Comparison of ENCODE assay signal across 8 cellular contexts in the genomic region with DNA sequence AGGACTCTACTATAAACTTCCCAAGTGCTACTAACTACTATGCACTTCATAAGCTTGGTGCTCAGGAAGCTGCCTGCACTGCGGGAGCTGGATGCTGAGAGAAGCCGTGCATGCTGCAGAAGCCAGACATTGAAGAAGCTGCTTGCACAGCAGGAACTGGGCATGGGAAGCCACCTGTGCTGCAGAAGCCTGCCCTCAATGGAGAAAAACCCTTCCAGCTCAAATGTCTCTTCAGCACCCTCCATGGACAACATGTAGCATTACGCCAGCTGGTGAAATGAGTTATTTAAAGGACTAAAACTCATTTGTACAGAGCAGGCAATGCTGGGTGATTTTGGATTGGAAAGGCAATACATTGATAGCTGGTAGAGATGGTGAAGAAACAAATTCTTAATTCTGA.
DNase-seq lines count a peak whose midpoint lies in the region; ATAC-seq, FAIRE-seq and TF ChIP-seq lines count a peak whose summit lies in the region.

No MANE protein-coding gene starts in this region.

- no peaks in the 10 kb centered on the region for H3K36me3 ChIP-seq in hepatocyte (replicated peaks; ENCODE audit: insufficient read depth, low read depth)

- H3K9me2 ChIP-seq in hepatocyte (replicated peaks; ENCODE audit: insufficient read depth) = no peaks in the 10 kb centered on the region

- no peaks in the 10 kb centered on the region for H3K9me3 ChIP-seq in hepatocyte (ENCODE audit: low read depth)

- no peak overlapping the region for H3K4me3 ChIP-seq in hepatocyte

- no peaks in the 10 kb centered on the region for H3K4me1 ChIP-seq in hepatocyte (ENCODE audit: insufficient read depth)

- FAIRE-seq in urothelium cell line (lab: Jason Lieb, UNC) = no peak

- peak; percentile 64 for ATAC-seq in HG02884 (IDR thresholded peaks at IDR 0.05; ENCODE audit: unreplicated experiment)

- no peak overlapping the region for H3K4me2 ChIP-seq in hepatocyte

- DNase-seq in DMS53 treated with DMSO at 0.1 percent for 48 hours (lab: John Stamatoyannopoulos, UW; ENCODE audit: unreplicated experiment) (peak; percentile 79), NCI-H69 (lab: John Stamatoyannopoulos, UW) (peak; percentile 98), hepatocyte (ENCODE audit: low spot score) (peak; percentile 46), 8988T (no peak), urothelium cell line (ENCODE audit: low spot score) (no peak), C1 segment of cervical spinal cord (lab: John Stamatoyannopoulos, UW) (no peak)
- no peak for DNase-seq in effector CD4-positive, alpha-beta T cell

- no peaks in the 10 kb centered on the region for H4K20me1 ChIP-seq in hepatocyte (ENCODE audit: insufficient read depth, poor library complexity, severe bottlenecking)

- no peak overlapping the region for H2AFZ ChIP-seq in hepatocyte

- no peaks in the 10 kb centered on the region for H3K79me2 ChIP-seq in hepatocyte

- peak; percentile 33 for TF ChIP-seq CTCF in hepatocyte (IDR thresholded peaks at IDR 0.05; ENCODE audit: poor library complexity)

- WGBS in hepatocyte (ENCODE audit: low lambda C conversion rate, missing lambda C conversion rate) = 67% methylated on average over 3 of the region's 3 CpGs

- no peak overlapping the region for H3K27ac ChIP-seq in hepatocyte

- H3K27me3 ChIP-seq in hepatocyte = peaks cover 11% of the 10 kb centered on the region

Comparison
In these comparisons a context has a peak if more than half of its experiments do, and no peak if none do; other contexts are left out.
1. DNase-seq: peak in DMS53 treated with DMSO at 0.1 percent for 48 hours (single experiment), NCI-H69 (single experiment) and hepatocyte (single experiment); none in 8988T (single experiment), urothelium cell line (single experiment), C1 segment of cervical spinal cord (0 of 14) and effector CD4-positive, alpha-beta T cell (single experiment).